In the genomic region with DNA sequence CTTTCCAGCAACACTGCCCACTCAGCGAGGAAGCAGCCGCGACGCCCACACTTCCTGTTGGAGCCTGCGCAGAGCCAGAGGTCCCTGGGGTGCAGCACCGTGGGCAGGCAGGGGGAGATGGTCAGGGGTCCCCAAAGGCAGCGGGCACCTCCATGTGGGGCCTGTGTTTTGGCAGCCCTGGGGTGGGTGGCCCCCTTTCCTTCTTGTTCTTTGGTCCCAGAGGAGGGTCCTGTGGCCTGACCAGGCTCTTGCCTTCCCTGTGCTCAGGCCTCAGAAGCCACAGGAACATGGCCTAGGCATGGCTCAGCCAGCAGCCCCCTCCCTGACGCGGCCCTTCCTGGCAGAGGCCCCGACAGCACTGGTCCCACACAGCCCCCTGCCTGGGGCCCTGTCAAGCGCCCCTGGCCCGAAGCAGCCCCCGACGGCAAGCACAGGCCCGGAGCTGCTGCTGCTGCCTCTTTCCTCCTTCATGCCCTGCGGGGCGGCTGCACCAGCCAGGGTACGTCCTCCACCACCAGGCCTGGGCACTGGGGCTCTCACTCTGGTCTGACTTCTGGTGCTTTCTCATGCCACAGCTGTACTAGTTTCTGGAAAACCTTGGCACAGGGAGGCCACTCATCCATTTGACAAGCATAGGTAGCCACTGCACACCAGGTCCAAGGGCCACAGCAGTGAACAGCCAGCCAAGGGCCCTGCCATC, we compare ENCODE assay signal across 1 cellular context.
TF ChIP-seq lines count a peak whose summit lies in the region.

No MANE protein-coding gene starts in this region.

TF ChIP-seq in K562, 482 proteins besides CTCF, POLR2A, EP300 and RAD21:
- TF ChIP-seq HDGF (IDR thresholded peaks at IDR 0.05): no peak
- no peak for TF ChIP-seq HDAC8 (tag; IDR thresholded peaks at IDR 0.05)
- TF ChIP-seq, protein P1, sequence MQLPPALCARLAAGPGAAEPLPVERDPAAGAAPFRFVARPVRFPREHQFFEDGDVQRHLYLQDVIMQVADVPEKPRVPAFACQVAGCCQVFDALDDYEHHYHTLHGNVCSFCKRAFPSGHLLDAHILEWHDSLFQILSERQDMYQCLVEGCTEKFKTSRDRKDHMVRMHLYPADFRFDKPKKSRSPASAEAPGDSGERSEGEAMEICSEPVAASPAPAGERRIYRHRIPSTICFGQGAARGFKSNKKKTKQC (CRISPR knock-in tag; IDR thresholded peaks at IDR 0.05): no peak
- TF ChIP-seq POLR2G (IDR thresholded peaks at IDR 0.05; ENCODE audit: low read depth, low read length): peak; percentile 58
- no peak for TF ChIP-seq KDM4B (IDR thresholded peaks at IDR 0.05; ENCODE audit: borderline replicate concordance in 2 of 2, low read depth in 1 of 2)
- TF ChIP-seq CHD2 (IDR thresholded peaks at IDR 0.05; ENCODE audit: low read depth, low read length): no peak
- TF ChIP-seq ZNF239 (CRISPR knock-in tag; IDR thresholded peaks at IDR 0.05): no peak
- no peak for TF ChIP-seq ZNF592 (IDR thresholded peaks at IDR 0.05)
- TF ChIP-seq SRSF3 (IDR thresholded peaks at IDR 0.05; ENCODE audit: insufficient read depth, low read length): no peak
- TF ChIP-seq ZNF384 (IDR thresholded peaks at IDR 0.05; ENCODE audit: low read depth, low read length): no peak
- TF ChIP-seq KLF1 (tag; IDR thresholded peaks at IDR 0.05): no peak
- no peak for TF ChIP-seq PHB (CRISPR knock-in tag; IDR thresholded peaks at IDR 0.05)
- peak; percentile 50 for TF ChIP-seq RBM22 (IDR thresholded peaks at IDR 0.05; ENCODE audit: low read depth, low read length, poor library complexity, severe bottlenecking)
- no peak for TF ChIP-seq ZFPM2 (CRISPR knock-in tag; IDR thresholded peaks at IDR 0.05)
- TF ChIP-seq KLF16 (IDR thresholded peaks at IDR 0.05): no peak
- peak; percentile 32 for TF ChIP-seq EGR1 (conservative IDR thresholded peaks at IDR 0.05)
- TF ChIP-seq ZNF3 (CRISPR knock-in tag; IDR thresholded peaks at IDR 0.05): no peak
